Comparison of ENCODE assay signal across 30 cellular contexts in the genomic region with DNA sequence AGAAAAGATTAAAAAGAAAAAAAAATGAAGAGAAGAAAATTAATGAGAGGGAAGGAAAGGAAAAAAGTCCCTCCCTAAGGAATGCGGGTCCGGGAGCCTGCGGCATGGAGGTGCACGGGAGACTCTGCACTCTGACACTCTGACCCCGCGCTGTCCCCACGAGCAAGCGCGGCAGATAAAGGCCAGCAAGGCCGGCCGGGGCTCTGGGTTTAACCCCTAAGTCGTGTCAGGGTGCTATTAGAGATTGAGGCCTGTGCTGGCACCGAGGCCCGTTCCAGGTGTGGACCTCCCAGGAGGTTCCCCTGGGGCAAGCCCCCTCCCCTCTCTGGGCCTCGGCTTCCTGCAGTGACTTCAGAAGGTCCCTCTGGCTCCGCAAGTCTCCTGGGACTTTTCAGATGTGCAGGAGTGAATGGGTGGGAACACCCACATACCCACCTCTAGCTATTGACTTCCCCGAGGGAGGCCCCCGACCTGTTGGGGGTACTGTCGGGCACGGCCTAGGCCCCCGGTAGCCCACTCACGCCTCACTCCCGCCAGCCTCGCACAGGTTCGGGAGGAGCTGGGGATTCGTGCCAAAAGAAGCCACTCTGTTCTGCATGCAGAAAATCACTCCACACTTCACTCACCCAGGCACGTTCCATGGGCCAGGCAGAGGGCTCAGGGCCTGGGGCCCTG.
"Had no signal": no experiment of that assay in that cellular context is flagged by ENCODE, and none has a peak within 500 bp of the region (broad histone marks: within the 10 kb centered on the region; RNA-seq: fewer than 3 reads in every experiment).

No MANE protein-coding gene starts in this region.

- H3K36me3 ChIP-seq: adrenal gland, breast epithelium, Peyer's patch, SJCRH30, WERI-Rb-1 had no signal

- H3K4me3 ChIP-seq: adrenal gland, breast epithelium, K562, Peyer's patch, SJCRH30 had no signal

- DNase-seq: activated CD4-positive, alpha-beta T cell treated with anti-CD3 and anti-CD28 coated beads for 4 hours; activated CD8-positive, alpha-beta memory T cell treated with anti-CD3 and anti-CD28 coated beads, Interleukin-2, amount 50 U/mL, for 4 hours; activated CD8-positive, alpha-beta T cell treated with anti-CD3 and anti-CD28 coated beads for 36 hours; activated gamma-delta T cell treated with Interleukin-2 at 50 U/mL for 16 hours; activated naive CD4-positive, alpha-beta T cell treated with anti-CD3 and anti-CD28 coated beads, Interleukin-2, amount 10 ng/mL, durations not matched to agents 7 days and 5 days; activated naive CD8-positive, alpha-beta T cell treated with anti-CD3 and anti-CD28 coated beads, Interleukin-2, amount 10 ng/mL, durations not matched to agents 7 days and 5 days; activated T-cell treated with anti-CD3 and anti-CD28 coated beads, Interleukin-2, amount 50 U/mL, for 72 hours; anterior cingulate cortex; Karpas-422; MM.1S; NCI-H1105; NCI-H1436; NCI-H1694 treated with DMSO at 0.1 percent for 48 hours; NCI-H2029 treated with DMSO at 0.1 percent for 48 hours; NCI-H345; NCI-H510A; NCI-H526 treated with DMSO at 0.1 percent for 48 hours; NCI-H82; Peyer's patch; Right ventricle myocardium superior; SJCRH30; SK-N-SH; T-helper 1 cell; WERI-Rb-1 had no signal

- H3K36me3 Mint-ChIP-seq: activated naive CD4-positive, alpha-beta T cell treated with anti-CD3 and anti-CD28 coated beads, Interleukin-2, amount 10 ng/mL, durations not matched to agents 7 days and 5 days; activated naive CD8-positive, alpha-beta T cell treated with anti-CD3 and anti-CD28 coated beads, Interleukin-2, amount 10 ng/mL, durations not matched to agents 7 days and 5 days had no signal

- H3K27me3 Mint-ChIP-seq: activated CD8-positive, alpha-beta T cell treated with anti-CD3 and anti-CD28 coated beads for 36 hours; activated naive CD4-positive, alpha-beta T cell treated with anti-CD3 and anti-CD28 coated beads, Interleukin-2, amount 10 ng/mL, durations not matched to agents 7 days and 5 days; activated naive CD8-positive, alpha-beta T cell treated with anti-CD3 and anti-CD28 coated beads, Interleukin-2, amount 10 ng/mL, durations not matched to agents 7 days and 5 days had no signal

- H3K4me2 ChIP-seq: SK-N-SH had no signal

- H3K9ac ChIP-seq: SK-N-SH had no signal

- H3K4me3 Mint-ChIP-seq: activated CD8-positive, alpha-beta T cell treated with anti-CD3 and anti-CD28 coated beads for 36 hours; activated naive CD4-positive, alpha-beta T cell treated with anti-CD3 and anti-CD28 coated beads, Interleukin-2, amount 10 ng/mL, durations not matched to agents 7 days and 5 days; activated naive CD8-positive, alpha-beta T cell treated with anti-CD3 and anti-CD28 coated beads, Interleukin-2, amount 10 ng/mL, durations not matched to agents 7 days and 5 days; activated T-cell treated with anti-CD3 and anti-CD28 coated beads, Interleukin-2, amount 50 U/mL, for 72 hours had no signal

- H3K27me3 ChIP-seq: adrenal gland, Peyer's patch, SJCRH30 had no signal

- H3K4me1 ChIP-seq: adrenal gland, breast epithelium, Peyer's patch, SJCRH30 had no signal

- H3K9me3 ChIP-seq: adrenal gland, SJCRH30, SK-N-SH had no signal

- ATAC-seq: activated CD4-positive, CD25-positive, alpha-beta regulatory T cell treated with anti-CD3 and anti-CD28 coated beads, Interleukin-2, amount 50 U/mL, for 24 hours; activated CD8-positive, alpha-beta T cell treated with anti-CD3 and anti-CD28 coated beads for 36 hours; activated T-cell treated with anti-CD3 and anti-CD28 coated beads, Interleukin-2, amount 50 U/mL, for 72 hours; K562 had no signal

- H3K27ac ChIP-seq: adrenal gland, breast epithelium, Peyer's patch, RWPE1, SJCRH30, WERI-Rb-1 had no signal

- H3K27ac Mint-ChIP-seq: activated CD8-positive, alpha-beta T cell treated with anti-CD3 and anti-CD28 coated beads for 36 hours; activated naive CD4-positive, alpha-beta T cell treated with anti-CD3 and anti-CD28 coated beads, Interleukin-2, amount 10 ng/mL, durations not matched to agents 7 days and 5 days; activated naive CD8-positive, alpha-beta T cell treated with anti-CD3 and anti-CD28 coated beads, Interleukin-2, amount 10 ng/mL, durations not matched to agents 7 days and 5 days; activated T-cell treated with anti-CD3 and anti-CD28 coated beads, Interleukin-2, amount 50 U/mL, for 72 hours; activated T-helper 2 cell treated with anti-CD3 and anti-CD28 coated beads, Interferon-gamma antibody, Interleukin-2, Interleukin-4, amounts not matched to agents 10 μg/mL and 5 μg/mL and 100 μg/mL, durations not matched to agents 14 hours and 24 hours and 36 hours had no signal

- H3K4me1 Mint-ChIP-seq: activated naive CD4-positive, alpha-beta T cell treated with anti-CD3 and anti-CD28 coated beads, Interleukin-2, amount 10 ng/mL, durations not matched to agents 7 days and 5 days; activated naive CD8-positive, alpha-beta T cell treated with anti-CD3 and anti-CD28 coated beads, Interleukin-2, amount 10 ng/mL, durations not matched to agents 7 days and 5 days had no signal
